18 cellular contexts compared by ENCODE assay signal in genomic region chr2:22487541-22487940, GRCh38.
DNase-seq lines count a peak whose midpoint lies in the region; ATAC-seq and TF ChIP-seq lines count a peak whose summit lies in the region.
"Had no signal": no experiment of that assay in that cellular context is flagged by ENCODE, and none has a peak within 500 bp of the region (broad histone marks: within the 10 kb centered on the region; RNA-seq: fewer than 3 reads in every experiment).

No MANE protein-coding gene starts in this region.

- H4K8ac ChIP-seq in trophoblast cell (ENCODE audit: low read depth, low read length) = no peak overlapping the region

- no peak overlapping the region for H3K18ac ChIP-seq in trophoblast cell (ENCODE audit: low read length)

- no peak overlapping the region for H3K23ac ChIP-seq in trophoblast cell (ENCODE audit: low read length)

- H3K27ac Mint-ChIP-seq in GM23338 (no peak overlapping the region), endodermal cell (no peak overlapping the region)
- H3K27ac Mint-ChIP-seq: CD4-positive, alpha-beta T cell; IgD-negative memory B cell had no signal

- DNase-seq in GM23338 (ENCODE audit: low spot score) (peak; percentile 29), endodermal cell (no peak), trophoblast cell (no peak), DMS153 (lab: John Stamatoyannopoulos, UW) (no peak), hippocampal formation (lab: John Stamatoyannopoulos, UW) (no peak)
- DNase-seq: AML-193; Caco-2; CD4-positive, alpha-beta T cell; DMS79; GF-D8 had no signal

- no peak overlapping the region for H3K4ac ChIP-seq in trophoblast cell (ENCODE audit: low read depth, low read length)

- peaks cover 15% of the 10 kb centered on the region; the same call in 2 of the 3 replicates for H3K9me3 Mint-ChIP-seq in GM23338
- peaks cover 19% of the 10 kb centered on the region for H3K9me3 Mint-ChIP-seq in endodermal cell

- no peak overlapping the region for H3K14ac ChIP-seq in trophoblast cell (ENCODE audit: low read length)

- ATAC-seq in GM23338 (peak; percentile 76), HG02884 (IDR thresholded peaks at IDR 0.05; ENCODE audit: unreplicated experiment) (no peak)
- ATAC-seq: A549, HepG2 had no signal

- no peaks in the 10 kb centered on the region for H3K36me3 ChIP-seq in GM23338 (ENCODE audit: insufficient read depth)
- no peaks in the 10 kb centered on the region for H3K36me3 ChIP-seq in endodermal cell (ENCODE audit: control insufficient read depth, insufficient read depth, low read length)
- no peaks in the 10 kb centered on the region for H3K36me3 ChIP-seq in neural cell (ENCODE audit: insufficient read depth, low read length)
- peaks cover 0 to 1% of the 10 kb centered on the region in 2 experiments for H3K36me3 ChIP-seq in trophoblast cell (ENCODE audit: control insufficient read depth in 1 of 2, insufficient read depth in 2 of 2, low read length in 2 of 2)
- H3K36me3 ChIP-seq: HAP-1 had no signal

- no peaks in the 10 kb centered on the region for H3K79me2 ChIP-seq in GM23338 (replicated peaks; ENCODE audit: insufficient read depth)
- no peaks in the 10 kb centered on the region for H3K79me2 ChIP-seq in neural cell (replicated peaks; ENCODE audit: insufficient read depth, low read length)
- no peaks in the 10 kb centered on the region for H3K79me2 ChIP-seq in trophoblast cell (ENCODE audit: control insufficient read depth, insufficient read depth, low read length, poor library complexity)

- H3K9me2 ChIP-seq in GM23338 (ENCODE audit: insufficient read depth) (no peaks in the 10 kb centered on the region), neural cell (ENCODE audit: insufficient read depth, low read length) (no peaks in the 10 kb centered on the region)

- no peak overlapping the region for H4K91ac ChIP-seq in trophoblast cell (ENCODE audit: low read depth, low read length)

- H2AFZ ChIP-seq in GM23338 (no peak overlapping the region), neural cell (ENCODE audit: low read depth, low read length) (no peak overlapping the region), trophoblast cell (ENCODE audit: insufficient read depth, low read length, poor library complexity) (no peak overlapping the region)

- H3K4me1 Mint-ChIP-seq in GM23338 (peaks cover 13% of the 10 kb centered on the region; the same call in 2 of the 3 replicates), endodermal cell (peaks cover 14% of the 10 kb centered on the region)
- H3K4me1 Mint-ChIP-seq: IgD-negative memory B cell had no signal

- TF ChIP-seq CTCF in GM23338 (conservative IDR thresholded peaks at IDR 0.05; ENCODE audit: low read depth in 2 of 2) (no peak), endodermal cell (conservative IDR thresholded peaks at IDR 0.05) (no peak), neural cell (IDR thresholded peaks at IDR 0.05; ENCODE audit: poor library complexity, severe bottlenecking) (no peak)

- H3K4me2 ChIP-seq in GM23338 (no peak overlapping the region), neural cell (ENCODE audit: low read length) (no peak overlapping the region), trophoblast cell (ENCODE audit: low read length) (no peak overlapping the region)
- H3K4me2 ChIP-seq: A549 had no signal

- H3K4me3 Mint-ChIP-seq in GM23338 = no peak overlapping the region
- no peak overlapping the region for H3K4me3 Mint-ChIP-seq in endodermal cell
- H3K4me3 Mint-ChIP-seq: CD4-positive, alpha-beta T cell; IgD-negative memory B cell had no signal

- H3K4me1 ChIP-seq in GM23338 (ENCODE audit: insufficient read depth) = no peaks in the 10 kb centered on the region
- H3K4me1 ChIP-seq in endodermal cell (ENCODE audit: control insufficient read depth, insufficient read depth, low read length) = peaks cover 14% of the 10 kb centered on the region
- H3K4me1 ChIP-seq in trophoblast cell (ENCODE audit: control insufficient read depth in 1 of 2, insufficient read depth in 2 of 2, low read length in 2 of 2) = peaks cover 0 to 12% of the 10 kb centered on the region in 2 experiments
- H3K4me1 ChIP-seq: A549, Caco-2, HAP-1 had no signal

- no peak overlapping the region for H3K4me3 ChIP-seq in GM23338
- peak overlapping the region; percentile 28 for H3K4me3 ChIP-seq in endodermal cell (ENCODE audit: low read length)
- no peak overlapping the region for H3K4me3 ChIP-seq in neural cell (ENCODE audit: low read length)
- H3K4me3 ChIP-seq in trophoblast cell (ENCODE audit: low read depth, low read length) = no peak overlapping the region
- H3K4me3 ChIP-seq: A549, HAP-1 had no signal

- TF ChIP-seq RAD21 in neural cell (conservative IDR thresholded peaks at IDR 0.05) = no peak

- no peak overlapping the region for H2AK5ac ChIP-seq in trophoblast cell (ENCODE audit: low read length)

- H3K36me3 Mint-ChIP-seq in GM23338 (ENCODE audit: low read depth) (peaks cover 4% of the 10 kb centered on the region; the same call in 1 of the 3 replicates), endodermal cell (ENCODE audit: low read depth) (peaks cover 12% of the 10 kb centered on the region)
- H3K36me3 Mint-ChIP-seq: IgD-negative memory B cell had no signal

- H3K27ac ChIP-seq in GM23338 (ENCODE audit: low read depth) (no peak overlapping the region), endodermal cell (ENCODE audit: low read depth, low read length) (no peak overlapping the region), neural cell (ENCODE audit: low read length) (peak overlapping the region; percentile 45), trophoblast cell (ENCODE audit: low read depth, low read length) (peak overlapping the region; percentile 64)
- H3K27ac ChIP-seq: 22Rv1, A549, C4-2B had no signal

- H3K27me3 Mint-ChIP-seq in GM23338 (ENCODE audit: insufficient read depth, low read depth, poor library complexity) (no peaks in the 10 kb centered on the region), endodermal cell (ENCODE audit: insufficient read depth) (no peaks in the 10 kb centered on the region)
- H3K27me3 Mint-ChIP-seq: CD4-positive, alpha-beta T cell; IgD-negative memory B cell had no signal

- H4K12ac ChIP-seq in trophoblast cell (ENCODE audit: low read depth, low read length) = no peak overlapping the region

- peak; percentile 38 for TF ChIP-seq EP300 in neural cell (conservative IDR thresholded peaks at IDR 0.05; ENCODE audit: poor library complexity, severe bottlenecking)

- H3F3A ChIP-seq in GM23338 (replicated peaks; ENCODE audit: low read depth) (no peaks in the 10 kb centered on the region), neural cell (ENCODE audit: insufficient read depth, low read length, poor library complexity, severe bottlenecking) (no peaks in the 10 kb centered on the region)

- no peak overlapping the region for H2BK120ac ChIP-seq in trophoblast cell (ENCODE audit: insufficient read depth, low read length, poor library complexity)

- H3K9me3 ChIP-seq in endodermal cell (ENCODE audit: control insufficient read depth, low read length) = peaks cover 15% of the 10 kb centered on the region
- no peaks in the 10 kb centered on the region for H3K9me3 ChIP-seq in neural cell (ENCODE audit: low read length)
- no peaks in the 10 kb centered on the region for H3K9me3 ChIP-seq in trophoblast cell (ENCODE audit: insufficient read depth, low read depth, low read length)
- H3K9me3 ChIP-seq: A549, Caco-2, HAP-1 had no signal

- peak overlapping the region; percentile 20 for H2BK5ac ChIP-seq in trophoblast cell (ENCODE audit: low read depth, low read length, poor library complexity)

- H3K27me3 ChIP-seq in GM23338 (ENCODE audit: insufficient read depth) = no peaks in the 10 kb centered on the region
- H3K27me3 ChIP-seq in endodermal cell (ENCODE audit: control insufficient read depth, insufficient read depth, low read length, poor library complexity, severe bottlenecking) = no peaks in the 10 kb centered on the region
- no peaks in the 10 kb centered on the region for H3K27me3 ChIP-seq in neural cell (ENCODE audit: insufficient read depth, low read depth, low read length)
- H3K27me3 ChIP-seq in trophoblast cell (ENCODE audit: insufficient read depth, low read length) = no peaks in the 10 kb centered on the region

- H3K9ac ChIP-seq in endodermal cell (ENCODE audit: extremely low read depth, low read length, poor library complexity, severe bottlenecking) (no peak overlapping the region), neural cell (ENCODE audit: low read length) (no peak overlapping the region), trophoblast cell (ENCODE audit: low read length) (no peak overlapping the region)

- H3K79me1 ChIP-seq in trophoblast cell (ENCODE audit: low read length) = peaks cover 6% of the 10 kb centered on the region

- 80% methylated on average over 3 of the region's 3 CpGs; no CpG with 5 or more reads in 1 of the 2 experiments for WGBS in endodermal cell (ENCODE audit: insufficient coverage in 1 of 2, insufficient read length in 1 of 2), 2 experiments
- WGBS in trophoblast cell (ENCODE audit: extremely low coverage, insufficient coverage, insufficient read length) = no CpG with 5 or more reads among the region's 3 CpGs

- peak overlapping the region; percentile 66 for H2BK12ac ChIP-seq in trophoblast cell (ENCODE audit: low read length)

- no peaks in the 10 kb centered on the region for H4K20me1 ChIP-seq in GM23338 (replicated peaks; ENCODE audit: insufficient read depth)
- H4K20me1 ChIP-seq in neural cell (ENCODE audit: insufficient read depth) = no peaks in the 10 kb centered on the region

TF ChIP-seq in neural cell, 6 proteins besides CTCF, POLR2A, EP300 and RAD21 (continues in another document):
- TF ChIP-seq MXI1 (conservative IDR thresholded peaks at IDR 0.05; ENCODE audit: poor library complexity, severe bottlenecking) = no peak
- no peak for TF ChIP-seq TAF1 (IDR thresholded peaks at IDR 0.05; ENCODE audit: low read depth)
- no peak for TF ChIP-seq EZH2 (IDR thresholded peaks at IDR 0.05; ENCODE audit: borderline replicate concordance, insufficient read depth, low read length, poor library complexity, severe bottlenecking)
- TF ChIP-seq POLR2AphosphoS5 (IDR thresholded peaks at IDR 0.05) = no peak
- no peak for TF ChIP-seq SMC3 (conservative IDR thresholded peaks at IDR 0.05; ENCODE audit: poor library complexity)

Comparison
In these comparisons a context has a peak if more than half of its experiments do, and no peak if none do; other contexts are left out.
1. H3K27ac ChIP-seq: peak in neural cell (single experiment) and trophoblast cell (single experiment); none in GM23338 (single experiment) and endodermal cell (single experiment).